8 cellular contexts compared by ENCODE assay signal in genomic region chrX:49191033-49191871, GRCh38. TPM values are rescaled to one million over a fixed set of nuclear protein-coding genes. Genes with fewer than 3 reads are reported as not detected.
DNase-seq lines count a peak whose midpoint lies in the region; ATAC-seq and TF ChIP-seq lines count a peak whose summit lies in the region.

No MANE protein-coding gene starts in this region.

- H3K9me3 ChIP-seq in T-helper 17 cell (ENCODE audit: control insufficient read depth, low read length, poor library complexity, severe bottlenecking): no peaks in the 10 kb centered on the region
- no peaks in the 10 kb centered on the region for H3K9me3 ChIP-seq in right cardiac atrium (ENCODE audit: control insufficient read depth, low read length)

- intact Hi-C loops in right cardiac atrium (cut with DNase I): loop anchor here in 2 of 4 donors (10.0 kb wide), 2 partner anchors 74 to 84 kb away; partner anchors contain the start of genes FOXP3 (in 1 of the 2) and PPP1R3F (in 1 of the 2)

- peak overlapping the region; percentile 53 for H3K4me3 ChIP-seq in right cardiac atrium (ENCODE audit: low read length)

- peak; percentile 91 for DNase-seq in GM13977 (ENCODE audit: low spot score)
- peak; percentile 97 for DNase-seq in NCI-H1436 treated with DMSO at 0.1 percent for 48 hours (lab: John Stamatoyannopoulos, UW)
- DNase-seq in T-helper 17 cell: peak; percentile 62 to 77 (median 68)
- peak; percentile 32 to 99 (median 91) for DNase-seq in anterior cingulate cortex (lab: John Stamatoyannopoulos, UW)
- DNase-seq in right cardiac atrium: peak; percentile 90 to 95 (median 94)
- peak; percentile 98 for DNase-seq in pulmonary artery endothelial cell (ENCODE audit: low read depth, low spot score)
- no peak for DNase-seq in NCI-H524 (lab: John Stamatoyannopoulos, UW)

- peak overlapping the region; percentile 93 for H3K4me3 Mint-ChIP-seq in T-helper 17 cell

- H3K4me1 Mint-ChIP-seq in T-helper 17 cell: peaks cover 27% of the 10 kb centered on the region

- H3K27me3 Mint-ChIP-seq in T-helper 17 cell: no peaks in the 10 kb centered on the region

- peak; percentile 89 for ATAC-seq in HG02852 (IDR thresholded peaks at IDR 0.05; ENCODE audit: unreplicated experiment)
- peak; percentile 89 for ATAC-seq in T-helper 17 cell
- peak; percentile 94 for ATAC-seq in right cardiac atrium

- under 1% methylated on average over 54 of the region's 54 CpGs for WGBS in right cardiac atrium

- TF ChIP-seq CTCF in GM13977 (IDR thresholded peaks at IDR 0.05; ENCODE audit: extremely low read depth, insufficient read depth, missing control alignments): no peak

- no peaks in the 10 kb centered on the region for H3K4me1 ChIP-seq in right cardiac atrium (ENCODE audit: control insufficient read depth, insufficient read depth, low read length)

- H3K27ac Mint-ChIP-seq in T-helper 17 cell: peak overlapping the region; percentile 25

- no peaks in the 10 kb centered on the region for H3K27me3 ChIP-seq in right cardiac atrium (ENCODE audit: control insufficient read depth, insufficient read depth)

- H3K27ac ChIP-seq in right cardiac atrium (ENCODE audit: low read length): peak overlapping the region; percentile 90

- no peaks in the 10 kb centered on the region for H3K36me3 Mint-ChIP-seq in T-helper 17 cell (ENCODE audit: low read depth)

- in situ Hi-C loops in GM13977 (cut with MboI; ENCODE audit: low pct_unique_long_range_greater_than_20kb, low sequenced_read_pairs, unreplicated experiment): no loop called here

RNA-seq across cellular contexts. Expression of gene PRICKLE3, which starts 5.1 kb away (rescaled TPM):
- total RNA-seq in T-helper 17 cell (1 to 10 TPM; 4.8 to 7.5 TPM), right cardiac atrium (10 to 100 TPM in 3 of 4 donors, 1 to 10 TPM in 1; 9.0 to 12.1 (median 11.0) TPM), pulmonary artery endothelial cell (4.7 and 6.2 TPM in 2 replicates)
- 8.5 TPM for polyA plus RNA-seq in right cardiac atrium

RNA-seq across cellular contexts. Expression of gene SYP, which starts 8.7 kb away (rescaled TPM):
- total RNA-seq in T-helper 17 cell (under 1 TPM; 0.30 to 0.60 TPM), right cardiac atrium (1 to 10 TPM; 2.1 to 3.1 (median 2.4) TPM), pulmonary artery endothelial cell (0.13 and 0.14 TPM in 2 replicates)
- 3.0 TPM for polyA plus RNA-seq in right cardiac atrium

RNA-seq across cellular contexts. Expression of gene PLP2, which starts 19.6 kb away (rescaled TPM):
- total RNA-seq in T-helper 17 cell (100 to 1,000 TPM; 180 to 203 TPM), right cardiac atrium (10 to 100 TPM; 83.0 to 96.4 (median 87.0) TPM), pulmonary artery endothelial cell (20.7 and 22.4 TPM in 2 replicates)
- 89.0 TPM for polyA plus RNA-seq in right cardiac atrium

RNA-seq across cellular contexts. Expression of gene MAGIX, which starts 28.7 kb away (rescaled TPM):
- total RNA-seq in T-helper 17 cell (1 to 10 TPM; 1.0 to 1.1 TPM), right cardiac atrium (10 to 100 TPM in 3 of 4 donors, 1 to 10 TPM in 1; 9.0 to 16.6 (median 15.4) TPM), pulmonary artery endothelial cell (0.59 and 1.2 TPM in 2 replicates)
- 16.5 TPM for polyA plus RNA-seq in right cardiac atrium

RNA-seq across cellular contexts. Expression of gene CACNA1F, which starts 41.9 kb away (rescaled TPM):
- total RNA-seq in T-helper 17 cell (under 1 TPM; 0.47 to 0.67 TPM), right cardiac atrium (under 1 TPM; 0.17 to 0.78 (median 0.19) TPM), pulmonary artery endothelial cell (not detected in 2 replicates)
- polyA plus RNA-seq in right cardiac atrium: 0.09 TPM

Comparison
In these comparisons a context has a peak if more than half of its experiments do, and no peak if none do; other contexts are left out.
1. DNase-seq: peak in GM13977 (single experiment), NCI-H1436 treated with DMSO at 0.1 percent for 48 hours (single experiment), T-helper 17 cell (3 of 3), anterior cingulate cortex (58 of 58), right cardiac atrium (3 of 3) and pulmonary artery endothelial cell (single experiment); none in NCI-H524 (0 of 2).
2. Peak in every context shown above with its lines, with median percentiles within 50 percentile points of each other: ATAC-seq.